Comparison of ENCODE assay signal across 22 cellular contexts in the genomic region with DNA sequence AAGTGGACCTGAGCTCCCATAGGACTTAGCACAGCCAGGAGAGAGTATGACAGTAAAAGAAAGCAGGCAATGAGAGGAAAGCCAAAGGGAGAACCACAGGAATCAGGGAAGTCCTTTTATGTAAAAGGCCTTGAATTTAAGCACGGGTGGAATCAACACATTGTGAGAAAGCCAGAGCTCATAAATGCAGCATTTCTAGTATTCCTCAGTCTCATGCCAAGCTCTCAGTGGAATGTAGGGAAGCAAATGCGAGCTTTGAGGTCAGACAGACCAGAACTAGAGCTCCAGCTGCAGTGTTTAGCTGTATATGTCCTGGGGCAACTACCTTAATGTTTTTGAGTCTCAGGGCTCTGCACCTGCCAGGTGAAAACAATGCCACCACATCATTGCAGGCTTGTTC.
A peak's percentile ranks its signal among the peaks of the same experiment; 100 is the strongest.
DNase-seq lines count a peak whose midpoint lies in the region; ATAC-seq and TF ChIP-seq lines count a peak whose summit lies in the region.
"Had no signal": no experiment of that assay in that cellular context is flagged by ENCODE, and none has a peak within 500 bp of the region (broad histone marks: within the 10 kb centered on the region; RNA-seq: fewer than 3 reads in every experiment).

No MANE protein-coding gene starts in this region.

- intact Hi-C loops in MCF 10A (cut with micrococcal nuclease) (no loop called here), cardiac septum (cut with DNase I) (no loop called here), Right ventricle myocardium superior (cut with DNase I) (no loop called here), spleen (cut with DNase I; ENCODE audit: low total_unique reads) (no loop called here)

- TF ChIP-seq CTCF in MCF 10A (IDR thresholded peaks at IDR 0.05; ENCODE audit: unreplicated experiment) (no peak), choroid plexus epithelial cell (conservative IDR thresholded peaks at IDR 0.05; ENCODE audit: low read depth, low read length) (no peak), spleen (IDR thresholded peaks at IDR 0.05 in 8 of 11, conservative IDR thresholded peaks at IDR 0.05 in 3 of 11) (no peak)

- H3K4me1 Mint-ChIP-seq in MCF 10A (ENCODE audit: insufficient read depth, unreplicated experiment): peaks cover 8% of the 10 kb centered on the region

- H3K27me3 ChIP-seq in spleen (replicated peaks in 1 of 7): no peaks in the 10 kb centered on the region
- H3K27me3 ChIP-seq: hepatocyte, suprapubic skin, vagina had no signal

- no peaks in the 10 kb centered on the region for H3K27me3 Mint-ChIP-seq in MCF 10A (ENCODE audit: insufficient read depth, unreplicated experiment)
- H3K27me3 Mint-ChIP-seq: activated T-cell treated with anti-CD3 and anti-CD28 coated beads, Interleukin-2, amount 50 U/mL, for 24 hours had no signal

- WGBS in spleen, 5 donors: 51 to 63% (median 60%) methylated on average over 2 of the region's 2 CpGs

- H3K4me3 Mint-ChIP-seq in MCF 10A (ENCODE audit: unreplicated experiment): no peak overlapping the region
- H3K4me3 Mint-ChIP-seq: activated CD8-positive, alpha-beta T cell treated with anti-CD3 and anti-CD28 coated beads, Interleukin-2, amount 10 ng/mL, durations not matched to agents 7 days and 5 days; activated T-cell treated with anti-CD3 and anti-CD28 coated beads, Interleukin-2, amount 50 U/mL, for 24 hours had no signal

- no peaks in the 10 kb centered on the region for H3K36me3 Mint-ChIP-seq in MCF 10A (ENCODE audit: insufficient read depth, unreplicated experiment)

- in situ Hi-C loops in T47D (cut with HindIII; ENCODE audit: low pct_unique_long_range_greater_than_20kb, low sequenced_read_pairs): no loop called here

- H3K27ac ChIP-seq in spleen: no peak overlapping the region
- H3K27ac ChIP-seq: hepatocyte, RWPE1, suprapubic skin, vagina had no signal

- no peak for ATAC-seq in Right ventricle myocardium superior (ENCODE audit: poor library complexity)
- ATAC-seq: activated CD8-positive, alpha-beta T cell treated with anti-CD3 and anti-CD28 coated beads, Interleukin-2, amount 10 ng/mL, durations not matched to agents 7 days and 5 days; SK-N-SH treated with all-trans-retinoic acid at 6 μM for 48 hours had no signal

- H3K9me3 Mint-ChIP-seq in MCF 10A (ENCODE audit: unreplicated experiment): no peaks in the 10 kb centered on the region
- H3K9me3 Mint-ChIP-seq: activated T-cell treated with anti-CD3 and anti-CD28 coated beads, Interleukin-2, amount 50 U/mL, for 24 hours had no signal

- no peaks in the 10 kb centered on the region for H3K4me1 ChIP-seq in spleen
- H3K4me1 ChIP-seq: suprapubic skin, vagina had no signal

- no peaks in the 10 kb centered on the region for H3K36me3 ChIP-seq in spleen
- H3K36me3 ChIP-seq: suprapubic skin, vagina had no signal

- no peak overlapping the region for H3K4me3 ChIP-seq in choroid plexus epithelial cell (ENCODE audit: low read depth, low read length)
- H3K4me3 ChIP-seq in spleen: no peak overlapping the region
- H3K4me3 ChIP-seq: hepatocyte, suprapubic skin, vagina had no signal

- H3K9me3 ChIP-seq in spleen: no peaks in the 10 kb centered on the region
- H3K9me3 ChIP-seq: suprapubic skin, vagina had no signal

- no peak for TF ChIP-seq POLR2A in spleen (IDR thresholded peaks at IDR 0.05)

- no TSS peak for BruUV-seq in MCF 10A (replicated peaks; lab: Mats Ljungman, UMichigan)

- CTCF ChIA-PET in MCF 10A (lab: Yijun Ruan, JAX): interaction anchor here (1.1 kb wide), 1 partner anchor 49 kb away, joined by 3 read pairs; no protein-coding TSS in a partner anchor

- no peak overlapping the region for H3K27ac Mint-ChIP-seq in MCF 10A (ENCODE audit: low read depth, unreplicated experiment)
- H3K27ac Mint-ChIP-seq: activated CD8-positive, alpha-beta T cell treated with anti-CD3 and anti-CD28 coated beads, Interleukin-2, amount 10 ng/mL, durations not matched to agents 7 days and 5 days; activated T-cell treated with anti-CD3 and anti-CD28 coated beads, Interleukin-2, amount 50 U/mL, for 24 hours had no signal

- POLR2A ChIA-PET in MCF 10A (lab: Yijun Ruan, JAX): no interaction called here

- DNase-seq in T47D (ENCODE audit: low read depth in 1 of 2, low spot score in 1 of 2): peak; percentile 43 to 95
- no peak for DNase-seq in MCF 10A (ENCODE audit: unreplicated experiment)
- DNase-seq in choroid plexus epithelial cell (ENCODE audit: low read depth): peak; percentile 14
- peak; percentile 47 for DNase-seq in myocyte (ENCODE audit: low read depth)
- no peak for DNase-seq in hepatic stellate cell (ENCODE audit: low spot score)
- no peak for DNase-seq in cardiac septum (ENCODE audit: low spot score)
- DNase-seq in Right ventricle myocardium superior: no peak
- DNase-seq in spleen: no peak
- DNase-seq: activated CD8-positive, alpha-beta T cell treated with anti-CD3 and anti-CD28 coated beads, Interleukin-2, amount 10 ng/mL, durations not matched to agents 7 days and 5 days; activated naive CD4-positive, alpha-beta T cell treated with Interleukin-2 at 50 U/mL for 16 hours; activated T-cell treated with anti-CD3 and anti-CD28 coated beads, Interleukin-2, amount 50 U/mL, for 24 hours; amygdala; cerebellar nuclear complex; NCI-H1105 treated with DMSO at 0.1 percent for 48 hours; NCI-H2227 treated with DMSO at 0.1 percent for 48 hours; nucleus accumbens; T-helper 9 cell had no signal

Comparison
In these comparisons a context has a peak if more than half of its experiments do, and no peak if none do; other contexts are left out.
1. DNase-seq: peak in T47D (2 of 2), choroid plexus epithelial cell (single experiment) and myocyte (single experiment); none in MCF 10A (single experiment), hepatic stellate cell (single experiment), cardiac septum (single experiment), Right ventricle myocardium superior (single experiment) and spleen (single experiment).